Comparison of ENCODE assay signal across 20 cellular contexts in genomic region chr5:134582281-134582680, GRCh38. TPM values are rescaled to one million over a fixed set of nuclear protein-coding genes. Genes with fewer than 3 reads are reported as not detected.
A peak's percentile ranks its signal among the peaks of the same experiment; 100 is the strongest.
DNase-seq lines count a peak whose midpoint lies in the region; ATAC-seq and TF ChIP-seq lines count a peak whose summit lies in the region.
"Had no signal": no experiment of that assay in that cellular context is flagged by ENCODE, and none has a peak within 500 bp of the region (broad histone marks: within the 10 kb centered on the region; RNA-seq: fewer than 3 reads in every experiment).

No MANE protein-coding gene starts in this region.

- H3K36me3 ChIP-seq in mammary epithelial cell (ENCODE audit: insufficient read depth, low read length), result peaks cover 4% of the 10 kb centered on the region
- peaks cover 29% of the 10 kb centered on the region for H3K36me3 ChIP-seq in Karpas-422 (ENCODE audit: insufficient read depth, low read length)
- H3K36me3 ChIP-seq in mesenchymal stem cell (ENCODE audit: control insufficient read depth in 1 of 2, insufficient read depth in 2 of 2, low read depth in 1 of 2, low read length in 2 of 2), result peaks cover 44 to 54% of the 10 kb centered on the region in 2 experiments

- no peak overlapping the region for H4K8ac ChIP-seq in mesenchymal stem cell (ENCODE audit: low read length)

- H3K9ac ChIP-seq in mammary epithelial cell (ENCODE audit: insufficient read depth, low read length) (no peak overlapping the region), Karpas-422 (ENCODE audit: low read length) (no peak overlapping the region), mesenchymal stem cell (ENCODE audit: low read length) (peak overlapping the region; percentile 34)

- peaks cover 4% of the 10 kb centered on the region for H3K4me1 ChIP-seq in mammary epithelial cell (ENCODE audit: insufficient read depth, low read length)
- H3K4me1 ChIP-seq in Karpas-422 (ENCODE audit: low read length), result peaks cover 16% of the 10 kb centered on the region
- H3K4me1 ChIP-seq in mesenchymal stem cell (ENCODE audit: control insufficient read depth, insufficient read depth, low read depth, low read length), result peaks cover 7% of the 10 kb centered on the region

- H4K20me1 ChIP-seq in mammary epithelial cell (ENCODE audit: insufficient read depth, low read length), result no peaks in the 10 kb centered on the region
- peaks cover 16% of the 10 kb centered on the region; the same call in 1 of the 2 replicates for H4K20me1 ChIP-seq in Karpas-422 (ENCODE audit: insufficient read depth, low read depth, low read length)

- H3K27me3 ChIP-seq in mammary epithelial cell (ENCODE audit: insufficient read depth, low read length) (no peaks in the 10 kb centered on the region), Karpas-422 (ENCODE audit: low read length) (no peaks in the 10 kb centered on the region), mesenchymal stem cell (ENCODE audit: control insufficient read depth in 1 of 2, insufficient read depth in 1 of 2, low read length in 2 of 2) (no peaks in the 10 kb centered on the region)
- H3K27me3 ChIP-seq: BLaER1 treated with 17β-estradiol and CSF1 and Interleukin-3, amounts not matched to agents 10 nM and 100 nM; SJSA1 had no signal

- H4K91ac ChIP-seq in mesenchymal stem cell (ENCODE audit: low read length), result no peak overlapping the region

- no peak overlapping the region for H3K27ac Mint-ChIP-seq in MCF 10A (ENCODE audit: low read depth, unreplicated experiment)
- peak overlapping the region; percentile 63 for H3K27ac Mint-ChIP-seq in stimulated activated effector memory CD8-positive, alpha-beta T cell treated with anti-CD3 and anti-CD28 coated beads, Interleukin-12 subunit alpha, Interleukin-12 subunit beta, amount 100 ng/mL, for 72 hours

- peaks cover 17% of the 10 kb centered on the region for H3K4me1 Mint-ChIP-seq in MCF 10A (ENCODE audit: insufficient read depth, unreplicated experiment)
- H3K4me1 Mint-ChIP-seq in stimulated activated effector memory CD8-positive, alpha-beta T cell treated with anti-CD3 and anti-CD28 coated beads, Interleukin-12 subunit alpha, Interleukin-12 subunit beta, amount 100 ng/mL, for 72 hours, result peaks cover 17% of the 10 kb centered on the region

- DNase-seq in MCF 10A (ENCODE audit: unreplicated experiment), result no peak
- no peak for DNase-seq in mammary epithelial cell
- DNase-seq in Karpas-422, result no peak
- DNase-seq in mesenchymal stem cell, result no peak
- DNase-seq in stimulated activated effector memory CD8-positive, alpha-beta T cell treated with anti-CD3 and anti-CD28 coated beads, Interleukin-12 subunit alpha, Interleukin-12 subunit beta, amount 100 ng/mL, for 72 hours (ENCODE audit: low spot score in 2 of 2), result no peak
- no peak for DNase-seq in activated CD4-positive, CD25-positive, alpha-beta regulatory T cell treated with anti-CD3 and anti-CD28 coated beads, Interleukin-2, amount 50 U/mL, for 72 hours
- no peak for DNase-seq in NCI-H526 treated with DMSO at 0.1 percent for 48 hours (lab: John Stamatoyannopoulos, UW)
- no peak for DNase-seq in NCI-H128 (lab: John Stamatoyannopoulos, UW; ENCODE audit: unreplicated experiment)
- DNase-seq: DMS79, GOT3, NCI-H1105 treated with DMSO at 0.1 percent for 48 hours, NCI-H1694 treated with DMSO at 0.1 percent for 48 hours, NCI-H2107, NCI-H2227 treated with DMSO at 0.1 percent for 48 hours, NCI-H510A treated with DMSO at 0.1 percent for 48 hours, NCI-H82, PC-3 had no signal

- H3K4me3 ChIP-seq in mammary epithelial cell (replicated peaks in 1 of 3; ENCODE audit: insufficient read depth in 1 of 3, low read depth in 2 of 3, low read length in 3 of 3) (no peak overlapping the region), Karpas-422 (ENCODE audit: low read length) (no peak overlapping the region), mesenchymal stem cell (ENCODE audit: insufficient read depth in 1 of 2, low read depth in 1 of 2, low read length in 2 of 2) (no peak overlapping the region)
- H3K4me3 ChIP-seq: BLaER1 treated with 17β-estradiol and CSF1 and Interleukin-3, amounts not matched to agents 10 nM and 100 nM; K562; SJSA1 had no signal

- no peak overlapping the region for H2BK12ac ChIP-seq in mesenchymal stem cell (ENCODE audit: low read length in 2 of 2)

- H2BK5ac ChIP-seq in mesenchymal stem cell (ENCODE audit: low read depth, low read length, poor library complexity, severe bottlenecking), result no peak overlapping the region

- H3K27me3 Mint-ChIP-seq in MCF 10A (ENCODE audit: insufficient read depth, unreplicated experiment), result no peaks in the 10 kb centered on the region

- CTCF ChIA-PET in MCF 10A (lab: Yijun Ruan, JAX), result interaction anchor here (0.5 to 0.8 kb wide), 2 partner anchors 15 to 272 kb away, joined by 3 to 5 read pairs; no protein-coding TSS in a partner anchor
- CTCF ChIA-PET in mammary epithelial cell (lab: Charles Lee; ENCODE audit: low non-redundant PET), result no interaction called here

- H3K4ac ChIP-seq in mesenchymal stem cell (ENCODE audit: low read depth in 1 of 2, low read length in 2 of 2), result no peak overlapping the region

- dilution Hi-C loops in mammary epithelial cell (cut with HindIII; ENCODE audit: low sequenced_read_pairs), result no loop called here

- in situ Hi-C loops in mammary epithelial cell (cut with MboI; ENCODE audit: low sequenced_read_pairs in 2 of 2), result loop anchor here (25.0 kb wide), 1 partner anchor 395 kb away; the partner anchor contains the start of gene SKP1 (in 2 of the 2)

- H3K23ac ChIP-seq in mesenchymal stem cell (ENCODE audit: low read length in 2 of 2), result no peak overlapping the region

- intact Hi-C loops in MCF 10A (cut with micrococcal nuclease) (no loop called here), mammary epithelial cell (cut with micrococcal nuclease) (no loop called here)

- H2AK5ac ChIP-seq in mesenchymal stem cell (ENCODE audit: low read length, severe bottlenecking), result no peak overlapping the region

- H3K4me3 Mint-ChIP-seq in MCF 10A (ENCODE audit: unreplicated experiment), result no peak overlapping the region
- H3K4me3 Mint-ChIP-seq in stimulated activated effector memory CD8-positive, alpha-beta T cell treated with anti-CD3 and anti-CD28 coated beads, Interleukin-12 subunit alpha, Interleukin-12 subunit beta, amount 100 ng/mL, for 72 hours, result no peak overlapping the region

- H3K14ac ChIP-seq in mesenchymal stem cell (ENCODE audit: low read length in 2 of 2), result no peak overlapping the region

- TF ChIP-seq CTCF in MCF 10A (IDR thresholded peaks at IDR 0.05; ENCODE audit: unreplicated experiment) (no peak), mammary epithelial cell (conservative IDR thresholded peaks at IDR 0.05 in 1 of 2, IDR thresholded peaks at IDR 0.05 in 1 of 2; ENCODE audit: extremely low read depth in 1 of 2, insufficient read depth in 1 of 2, low read depth in 1 of 2, low read length in 2 of 2) (no peak)

- peaks cover 53% of the 10 kb centered on the region for H3K36me3 Mint-ChIP-seq in MCF 10A (ENCODE audit: insufficient read depth, unreplicated experiment)
- H3K36me3 Mint-ChIP-seq in stimulated activated effector memory CD8-positive, alpha-beta T cell treated with anti-CD3 and anti-CD28 coated beads, Interleukin-12 subunit alpha, Interleukin-12 subunit beta, amount 100 ng/mL, for 72 hours, result peaks cover 47% of the 10 kb centered on the region

- H3K9me2 ChIP-seq in Karpas-422 (replicated peaks; ENCODE audit: insufficient read depth, low read length), result no peaks in the 10 kb centered on the region

- H3K27ac ChIP-seq in mammary epithelial cell (ENCODE audit: insufficient read depth, low read depth, low read length), result no peak overlapping the region
- H3K27ac ChIP-seq in Karpas-422 (ENCODE audit: low read length), result peak overlapping the region; percentile 50
- H3K27ac ChIP-seq in mesenchymal stem cell (ENCODE audit: low read length, poor library complexity, severe bottlenecking), result no peak overlapping the region
- H3K27ac ChIP-seq: BLaER1 treated with 17β-estradiol and CSF1 and Interleukin-3, amounts not matched to agents 10 nM and 100 nM; SJSA1 had no signal

- 95% methylated on average over 5 of the region's 5 CpGs for WGBS in mammary epithelial cell (ENCODE audit: low coverage, missing lambda C conversion rate)
- 93% methylated on average over 5 of the region's 5 CpGs for WGBS in mesenchymal stem cell

- peaks cover 20% of the 10 kb centered on the region for H3K79me1 ChIP-seq in mesenchymal stem cell (replicated peaks; ENCODE audit: low read length, poor library complexity, severe bottlenecking)

- no peaks in the 10 kb centered on the region for H3K79me2 ChIP-seq in mammary epithelial cell (ENCODE audit: insufficient read depth, low read length)
- H3K79me2 ChIP-seq in Karpas-422 (ENCODE audit: low read length), result peaks cover 7% of the 10 kb centered on the region; the same call in 1 of the 2 replicates

- no peak overlapping the region for H3K18ac ChIP-seq in mesenchymal stem cell (ENCODE audit: low read depth in 1 of 2, low read length in 2 of 2)

- BruUV-seq in MCF 10A (replicated peaks; lab: Mats Ljungman, UMichigan), result TSS peak; percentile 10
- BruUV-seq in mammary epithelial cell (replicated peaks; lab: Mats Ljungman, UMichigan), result no TSS peak

- H3K9me3 ChIP-seq in mammary epithelial cell (replicated peaks; ENCODE audit: insufficient read depth, low read length) (no peaks in the 10 kb centered on the region), Karpas-422 (ENCODE audit: low read length) (no peaks in the 10 kb centered on the region), mesenchymal stem cell (ENCODE audit: control insufficient read depth, low read length) (no peaks in the 10 kb centered on the region)
- H3K9me3 ChIP-seq: BLaER1 treated with 17β-estradiol and CSF1 and Interleukin-3, amounts not matched to agents 10 nM and 100 nM; SJSA1 had no signal

- no peak for ATAC-seq in stimulated activated effector memory CD8-positive, alpha-beta T cell treated with anti-CD3 and anti-CD28 coated beads, Interleukin-12 subunit alpha, Interleukin-12 subunit beta, amount 100 ng/mL, for 72 hours
- ATAC-seq: PC-3 had no signal

- no peak overlapping the region for H2BK15ac ChIP-seq in mesenchymal stem cell (ENCODE audit: low read depth, poor library complexity, severe bottlenecking)

- H3K4me2 ChIP-seq in mammary epithelial cell (ENCODE audit: insufficient read depth, low read depth, low read length) (no peak overlapping the region), Karpas-422 (ENCODE audit: low read depth, low read length, poor library complexity, severe bottlenecking) (no peak overlapping the region), mesenchymal stem cell (ENCODE audit: low read length, poor library complexity, severe bottlenecking) (no peak overlapping the region)
- H3K4me2 ChIP-seq: BLaER1 treated with 17β-estradiol and CSF1 and Interleukin-3, amounts not matched to agents 10 nM and 100 nM had no signal

- POLR2A ChIA-PET in MCF 10A (lab: Yijun Ruan, JAX), result interaction anchor here (0.7 kb wide), 1 partner anchor 154 kb away, joined by 3 read pairs; no protein-coding TSS in a partner anchor

- H3K9me3 Mint-ChIP-seq in MCF 10A (ENCODE audit: unreplicated experiment), result no peaks in the 10 kb centered on the region
- no peaks in the 10 kb centered on the region for H3K9me3 Mint-ChIP-seq in stimulated activated effector memory CD8-positive, alpha-beta T cell treated with anti-CD3 and anti-CD28 coated beads, Interleukin-12 subunit alpha, Interleukin-12 subunit beta, amount 100 ng/mL, for 72 hours

- H2BK120ac ChIP-seq in mesenchymal stem cell (ENCODE audit: low read depth, low read length), result no peak overlapping the region

- H2AFZ ChIP-seq in mammary epithelial cell (ENCODE audit: low read depth, low read length) (no peak overlapping the region), Karpas-422 (ENCODE audit: low read length) (no peak overlapping the region), mesenchymal stem cell (ENCODE audit: low read depth, low read length) (no peak overlapping the region)

RNA-seq across cellular contexts. Expression of gene SAR1B, which starts 50.3 kb away (rescaled TPM):
- total RNA-seq in MCF 10A (2022) (104 and 116 TPM in 2 replicates), mammary epithelial cell (10 to 100 TPM; 45.2 to 54.2 TPM)
- 33.7 TPM for polyA plus RNA-seq in mammary epithelial cell
- polyA minus RNA-seq in mammary epithelial cell, result 47.7 TPM
- total RNA-seq in Karpas-422 (2014; rRNA removed; shearing (Covaris generic); ENCODE audit: low replicate concordance), result 41.2 and 49.1 TPM in 2 replicates
- 29.5 TPM for polyA plus RNA-seq in mesenchymal stem cell (2013, experiment 1 of 2)
- 28.4 TPM for polyA plus RNA-seq in mesenchymal stem cell (2013, experiment 2 of 2)

RNA-seq across cellular contexts. Expression of gene JADE2, which starts 56.8 kb away (rescaled TPM):
- total RNA-seq in MCF 10A (2022) (104 and 138 TPM in 2 replicates), mammary epithelial cell (10 to 100 TPM; 41.2 to 49.6 TPM)
- 23.5 TPM for polyA plus RNA-seq in mammary epithelial cell
- 50.6 TPM for polyA minus RNA-seq in mammary epithelial cell
- 82.1 and 139 TPM in 2 replicates for total RNA-seq in Karpas-422 (2014; rRNA removed; shearing (Covaris generic); ENCODE audit: low replicate concordance)
- 19.8 TPM for polyA plus RNA-seq in mesenchymal stem cell (2013, experiment 1 of 2)
- 17.8 TPM for polyA plus RNA-seq in mesenchymal stem cell (2013, experiment 2 of 2)
